In the genomic region with DNA sequence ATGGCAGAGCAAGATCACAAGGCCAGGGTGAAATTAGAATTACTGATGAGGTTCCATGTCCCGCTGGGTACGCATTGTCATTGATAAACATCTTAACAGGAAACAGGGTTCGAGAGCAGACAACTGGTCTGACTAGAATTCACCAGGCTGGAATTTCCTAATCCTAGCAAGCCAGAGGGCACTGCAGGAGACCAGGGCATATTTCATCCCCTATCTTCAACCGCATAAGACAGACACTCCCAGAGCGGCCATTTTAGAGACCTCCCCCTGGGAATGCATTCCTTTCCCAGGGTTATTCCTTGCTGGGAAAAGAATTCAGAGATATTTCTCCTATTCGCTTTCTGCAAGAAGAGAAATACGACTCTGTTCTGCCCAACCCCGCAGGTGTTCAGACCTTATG, we compare ENCODE assay signal across 1 cellular context.
TF ChIP-seq lines count a peak whose summit lies in the region.

No MANE protein-coding gene starts in this region.

TF ChIP-seq in H1, 55 proteins besides CTCF, POLR2A, EP300 and RAD21:
- TF ChIP-seq POU5F1 (IDR thresholded peaks at IDR 0.05; ENCODE audit: low read depth, low read length), result 0 out of 2 replicates have a peak, but pooled peaks have one; percentile 32
- peak; percentile 66 for TF ChIP-seq TEAD4 (IDR thresholded peaks at IDR 0.05; ENCODE audit: low read depth, low read length)
- TF ChIP-seq YY1 (IDR thresholded peaks at IDR 0.05; ENCODE audit: low read depth, low read length), result 0 out of 2 replicates have a peak, but pooled peaks have one; percentile 51
